ENCODE assay signal across 8 cellular contexts in genomic region chr4:15653864-15654391, GRCh38. TPM values are rescaled to one million over a fixed set of nuclear protein-coding genes. Genes with fewer than 3 reads are reported as not detected.
DNase-seq lines count a peak whose midpoint lies in the region; ATAC-seq, FAIRE-seq and TF ChIP-seq lines count a peak whose summit lies in the region.

No MANE protein-coding gene starts in this region.

- no peak overlapping the region for H2AFZ ChIP-seq in H1 (ENCODE audit: low read length)

- no peak for FAIRE-seq in H1 (lab: Jason Lieb, UNC)

- no peak overlapping the region for H2AK5ac ChIP-seq in H1 (ENCODE audit: low read depth, low read length)

- H2BK20ac ChIP-seq in H1 (ENCODE audit: low read length): no peak overlapping the region

- no peak for TF ChIP-seq CTCF in H1 (IDR thresholded peaks at IDR 0.05; ENCODE audit: control extremely low read depth in 1 of 3, insufficient read depth in 1 of 3, low read depth in 1 of 3, low read length in 3 of 3)
- TF ChIP-seq CTCF in uterus (IDR thresholded peaks at IDR 0.05): no peak

- intact Hi-C loops in activated naive CD4-positive, alpha-beta T cell treated with anti-CD3 and anti-CD28 coated beads for 36 hours (cut with micrococcal nuclease): loop anchor here (2.0 to 10.0 kb wide), 6 partner anchors 117 to 1999 kb away; no protein-coding TSS in a partner anchor
- intact Hi-C loops in uterus (cut with DNase I; ENCODE audit: low total_unique reads): no loop called here

- peak overlapping the region; percentile 28 for H4K5ac ChIP-seq in H1 (ENCODE audit: insufficient read length, low read depth, low read length)

- no peak overlapping the region for H3K56ac ChIP-seq in H1 (replicated peaks; ENCODE audit: insufficient read length, low read depth, low read length)

- H3K9me3 Mint-ChIP-seq in activated naive CD4-positive, alpha-beta T cell treated with anti-CD3 and anti-CD28 coated beads for 36 hours: no peaks in the 10 kb centered on the region

- H3K4me1 Mint-ChIP-seq in activated naive CD4-positive, alpha-beta T cell treated with anti-CD3 and anti-CD28 coated beads for 36 hours (ENCODE audit: low read depth): peaks cover 68% of the 10 kb centered on the region

- H3K14ac ChIP-seq in H1 (ENCODE audit: insufficient read length): no peak overlapping the region

- H3K9me3 ChIP-seq in SJCRH30 (replicated peaks): no peaks in the 10 kb centered on the region
- H3K9me3 ChIP-seq in H1 (ENCODE audit: insufficient read depth in 2 of 2, low read depth in 1 of 2, low read length in 1 of 2): no peaks in the 10 kb centered on the region
- no peaks in the 10 kb centered on the region for H3K9me3 ChIP-seq in uterus

- no peak for TF ChIP-seq RAD21 in H1 (IDR thresholded peaks at IDR 0.05 in 1 of 2, conservative IDR thresholded peaks at IDR 0.05 in 1 of 2; ENCODE audit: low read depth in 2 of 2, low read length in 2 of 2)

- no peak overlapping the region for H2BK5ac ChIP-seq in H1 (ENCODE audit: low read depth, low read length)

- H3K79me2 ChIP-seq in H1 (ENCODE audit: control insufficient read depth in 1 of 2, insufficient read depth in 2 of 2, low read length in 2 of 2): peaks cover 0 to 53% of the 10 kb centered on the region in 2 experiments; a peak in 2 of 4 replicates

- H3K36me3 ChIP-seq in SJCRH30 (no peaks in the 10 kb centered on the region), H1 (ENCODE audit: control insufficient read depth in 2 of 4, insufficient read depth in 4 of 4, low read length in 3 of 4) (no peaks in the 10 kb centered on the region; a peak in 1 of 8 replicates), uterus (no peaks in the 10 kb centered on the region)

- peak overlapping the region; percentile 99 for H3K4me3 Mint-ChIP-seq in activated naive CD4-positive, alpha-beta T cell treated with anti-CD3 and anti-CD28 coated beads for 36 hours

- H3K4me2 ChIP-seq in H1 (ENCODE audit: insufficient read depth in 1 of 2, low read depth in 2 of 2, low read length in 2 of 2): peak overlapping the region; percentile 84 to 95

- WGBS in H1 (ENCODE audit: extremely low coverage in 1 of 2, insufficient coverage in 1 of 2, insufficient read length in 1 of 2, insufficient replicate concordance in 2 of 2, low coverage in 1 of 2, low lambda C conversion rate in 2 of 2, missing lambda C conversion rate in 1 of 2), 2 experiments: 16% methylated on average over 4 of the region's 4 CpGs; no CpG with 5 or more reads in 1 of the 2 experiments

- H3K79me1 ChIP-seq in H1 (ENCODE audit: low read depth, low read length): no peaks in the 10 kb centered on the region

- H3K27me3 ChIP-seq in SJCRH30: no peaks in the 10 kb centered on the region
- H3K27me3 ChIP-seq in H1 (replicated peaks in 1 of 4; ENCODE audit: control insufficient read depth in 3 of 4, extremely low read depth in 1 of 4, insufficient read depth in 3 of 4, low read length in 3 of 4): no peaks in the 10 kb centered on the region
- no peaks in the 10 kb centered on the region for H3K27me3 ChIP-seq in uterus

- no peak for TF ChIP-seq POLR2A in H1 (IDR thresholded peaks at IDR 0.05; ENCODE audit: control extremely low read depth in 1 of 2, low read depth in 2 of 2, low read length in 2 of 2)
- TF ChIP-seq POLR2A in uterus (IDR thresholded peaks at IDR 0.05): no peak

- no peak overlapping the region for H2BK12ac ChIP-seq in H1 (ENCODE audit: low read depth, low read length)

- H3K23me2 ChIP-seq in H1 (ENCODE audit: low read depth, low read length): peaks cover 7% of the 10 kb centered on the region

- peak; percentile 22 for ATAC-seq in HG03280 (IDR thresholded peaks at IDR 0.05; ENCODE audit: unreplicated experiment)
- no peak for ATAC-seq in HG02763 (IDR thresholded peaks at IDR 0.05; ENCODE audit: unreplicated experiment)

- H3K4me3 ChIP-seq in SJCRH30: peak overlapping the region; percentile 98
- H3K4me3 ChIP-seq in H1 (ENCODE audit: extremely low read depth in 1 of 4, insufficient read depth in 2 of 4, low read depth in 3 of 4, low read length in 4 of 4): peak overlapping the region; percentile 82 to 88 (median 86)
- peak overlapping the region; percentile 49 to 84 for H3K4me3 ChIP-seq in uterus

- no peak overlapping the region for H4K8ac ChIP-seq in H1 (ENCODE audit: extremely low read depth, insufficient read depth, low read length)

- H3K4me1 ChIP-seq in SJCRH30 (peaks cover 23% of the 10 kb centered on the region), H1 (replicated peaks in 1 of 4; ENCODE audit: control insufficient read depth in 3 of 4, insufficient read depth in 4 of 4, low read length in 3 of 4) (peaks cover 2 to 11% (median 5%) of the 10 kb centered on the region in 4 experiments; a peak in 5 of 7 replicates), uterus (peaks cover 0 to 1% of the 10 kb centered on the region in 2 donors)

- no peaks in the 10 kb centered on the region for H3K27me3 Mint-ChIP-seq in activated naive CD4-positive, alpha-beta T cell treated with anti-CD3 and anti-CD28 coated beads for 36 hours (ENCODE audit: low read depth)

- POLR2A ChIA-PET in H1 (lab: Charles Lee; ENCODE audit: partially characterized antibody): interaction anchor here (0.8 to 6.9 kb wide), 12 partner anchors 11 to 185 kb away, joined by 3 to 64 read pairs (median 6); partner anchors contain the start of genes CC2D2A and FAM200B

- H3K27ac Mint-ChIP-seq in activated naive CD4-positive, alpha-beta T cell treated with anti-CD3 and anti-CD28 coated beads for 36 hours: peak overlapping the region; percentile 96

- no peak overlapping the region for H2BK15ac ChIP-seq in H1 (ENCODE audit: low read length)

- no peak overlapping the region for H4K91ac ChIP-seq in H1 (replicated peaks; ENCODE audit: insufficient read length, low read length)

- CTCF ChIA-PET in activated naive CD4-positive, alpha-beta T cell treated with anti-CD3 and anti-CD28 coated beads for 36 hours (lab: Charles Lee): interaction anchor here (0.7 to 1.6 kb wide), 8 partner anchors 8 to 193 kb away, joined by 3 to 4 read pairs (median 3); no protein-coding TSS in a partner anchor
- CTCF ChIA-PET in H1 (lab: Charles Lee; ENCODE audit: partially characterized antibody): interaction anchor here (1.0 to 2.4 kb wide), 8 partner anchors 8 to 302 kb away, joined by 3 to 7 read pairs (median 4); no protein-coding TSS in a partner anchor

- H2BK120ac ChIP-seq in H1 (replicated peaks; ENCODE audit: low read depth, low read length): no peak overlapping the region

- H4K20me1 ChIP-seq in H1 (replicated peaks in 1 of 2; ENCODE audit: control insufficient read depth in 1 of 2, insufficient read depth in 2 of 2, low read length in 2 of 2): no peaks in the 10 kb centered on the region

- H3K27ac ChIP-seq in SJCRH30: peak overlapping the region; percentile 99
- H3K27ac ChIP-seq in H1 (ENCODE audit: low read depth, low read length): 0 out of 2 replicates have a peak overlapping the region, but pooled peaks have one; percentile 76
- H3K27ac ChIP-seq in uterus: peak overlapping the region; percentile 95 to 100

- no peak overlapping the region for H3K18ac ChIP-seq in H1 (ENCODE audit: extremely low read depth, low read length)

- TF ChIP-seq EP300 in H1 (IDR thresholded peaks at IDR 0.05; ENCODE audit: borderline replicate concordance in 1 of 2, low read depth in 2 of 2, low read length in 2 of 2): no peak

- peaks cover 3% of the 10 kb centered on the region for H3K36me3 Mint-ChIP-seq in activated naive CD4-positive, alpha-beta T cell treated with anti-CD3 and anti-CD28 coated beads for 36 hours (ENCODE audit: low read depth)

- H3K4ac ChIP-seq in H1 (replicated peaks; ENCODE audit: insufficient read length, low read depth, low read length): no peak overlapping the region

- peak overlapping the region; percentile 59 to 99 (median 78); a peak in 6 of 7 replicates for H3K9ac ChIP-seq in H1 (replicated peaks in 1 of 4; ENCODE audit: extremely low read depth in 1 of 4, low read depth in 3 of 4, low read length in 3 of 4)

- peak; percentile 15 for DNase-seq in activated naive CD4-positive, alpha-beta T cell treated with anti-CD3 and anti-CD28 coated beads for 36 hours
- no peak for DNase-seq in activated naive CD4-positive, alpha-beta T cell (lab: John Stamatoyannopoulos, UW)
- peak; percentile 44 to 64 for DNase-seq in SJCRH30
- no peak for DNase-seq in H1 (ENCODE audit: low read depth in 1 of 2, low spot score in 2 of 2)
- DNase-seq in midbrain (lab: John Stamatoyannopoulos, UW): peak; percentile 65
- DNase-seq in uterus: no peak

- peak overlapping the region; percentile 77 for H3K23ac ChIP-seq in H1 (ENCODE audit: insufficient read length)

RNA-seq across cellular contexts. Expression of gene FBXL5, which starts 1.2 kb away (rescaled TPM):
- 10 to 100 TPM; 30.8 to 31.0 TPM for total RNA-seq in activated naive CD4-positive, alpha-beta T cell treated with anti-CD3 and anti-CD28 coated beads for 36 hours
- 59.1 and 69.7 TPM in 2 replicates for total RNA-seq in SJCRH30 (2014; rRNA removed; shearing (Covaris generic))
- 62.7 and 62.8 TPM in 2 replicates for total RNA-seq in H1 (2021; fragmentation: NEBNext Ultra II Directional; extraction: Animal tissue kit (Norgen Biotek cat#: 25700))
- polyA plus RNA-seq in H1 (2011; rRNA removed): 26.5 and 34.6 TPM in 2 replicates
- polyA plus RNA-seq in H1 (2011; cell fraction: cytosol; rRNA removed): 37.0 TPM
- polyA plus RNA-seq in H1 (2011; cell fraction: nucleus; rRNA removed): 18.9 TPM
- polyA plus RNA-seq in H1 (2012, experiment 1 of 2): 33.3 to 44.9 TPM (median 40.0 TPM) in 4 replicates
- 3.5 TPM for polyA plus RNA-seq in H1 (2012, experiment 2 of 2)
- polyA plus RNA-seq in H1 (2013, experiment 1 of 2): 25.0 TPM
- polyA plus RNA-seq in H1 (2013, experiment 2 of 2): 24.1 TPM
- polyA minus RNA-seq in H1 (2011; rRNA and poly(A)+ RNA removed): 52.5 and 53.5 TPM in 2 replicates
- polyA minus RNA-seq in H1 (2011; cell fraction: cytosol; rRNA and poly(A)+ RNA removed): 43.4 TPM
- polyA minus RNA-seq in H1 (2011; cell fraction: nucleus; rRNA and poly(A)+ RNA removed): 117 TPM
- total RNA-seq in uterus: 100 to 1,000 TPM in 3 of 4 donors, 10 to 100 TPM in 1; 69.7 to 261 (median 136) TPM

RNA-seq across cellular contexts. Expression of gene FAM200B, which starts 27.7 kb away (rescaled TPM):
- 1 to 10 TPM; 8.0 to 9.1 TPM for total RNA-seq in activated naive CD4-positive, alpha-beta T cell treated with anti-CD3 and anti-CD28 coated beads for 36 hours
- 70.3 TPM in 2 replicates for total RNA-seq in SJCRH30 (2014; rRNA removed; shearing (Covaris generic))
- total RNA-seq in H1 (2021; fragmentation: NEBNext Ultra II Directional; extraction: Animal tissue kit (Norgen Biotek cat#: 25700)): 21.9 and 23.7 TPM in 2 replicates
- 10.7 and 11.9 TPM in 2 replicates for polyA plus RNA-seq in H1 (2011; rRNA removed)
- 16.0 TPM for polyA plus RNA-seq in H1 (2011; cell fraction: cytosol; rRNA removed)
- 10.3 TPM for polyA plus RNA-seq in H1 (2011; cell fraction: nucleus; rRNA removed)
- polyA plus RNA-seq in H1 (2012, experiment 1 of 2): 15.2 to 33.0 TPM (median 21.7 TPM) in 4 replicates
- 11.6 TPM for polyA plus RNA-seq in H1 (2012, experiment 2 of 2)
- polyA plus RNA-seq in H1 (2013, experiment 1 of 2): 45.1 TPM
- 44.9 TPM for polyA plus RNA-seq in H1 (2013, experiment 2 of 2)
- polyA minus RNA-seq in H1 (2011; rRNA and poly(A)+ RNA removed): 2.7 and 7.3 TPM in 2 replicates
- polyA minus RNA-seq in H1 (2011; cell fraction: cytosol; rRNA and poly(A)+ RNA removed): 8.1 TPM
- 14.7 TPM for polyA minus RNA-seq in H1 (2011; cell fraction: nucleus; rRNA and poly(A)+ RNA removed)
- total RNA-seq in uterus: 100 to 1,000 TPM in 1 of 4 donors, 10 to 100 TPM in 3; 41.7 to 104 (median 54.8) TPM

RNA-seq across cellular contexts. Expression of gene BST1, which starts 48.9 kb away (rescaled TPM):
- under 1 TPM; 0.74 to 0.96 TPM for total RNA-seq in activated naive CD4-positive, alpha-beta T cell treated with anti-CD3 and anti-CD28 coated beads for 36 hours
- 0.81 and 1.0 TPM in 2 replicates for total RNA-seq in SJCRH30 (2014; rRNA removed; shearing (Covaris generic))
- 0.52 TPM in 1 of 2 replicates, not detected in the other for total RNA-seq in H1 (2021; fragmentation: NEBNext Ultra II Directional; extraction: Animal tissue kit (Norgen Biotek cat#: 25700))
- 0.20 and 0.54 TPM in 2 replicates for polyA plus RNA-seq in H1 (2011; rRNA removed)
- polyA plus RNA-seq in H1 (2011; cell fraction: cytosol; rRNA removed): 0.32 TPM
- 0.53 TPM for polyA plus RNA-seq in H1 (2011; cell fraction: nucleus; rRNA removed)
- 0.84 to 1.00 TPM (median 0.87 TPM) in 4 replicates for polyA plus RNA-seq in H1 (2012, experiment 1 of 2)
- polyA plus RNA-seq in H1 (2012, experiment 2 of 2): 0.52 TPM
- polyA plus RNA-seq in H1 (2013, experiment 1 of 2): 0.49 TPM
- 0.39 TPM for polyA plus RNA-seq in H1 (2013, experiment 2 of 2)
- polyA minus RNA-seq in H1 (2011; rRNA and poly(A)+ RNA removed): 0.16 and 0.80 TPM in 2 replicates
- not detected for polyA minus RNA-seq in H1 (2011; cell fraction: cytosol; rRNA and poly(A)+ RNA removed)
- polyA minus RNA-seq in H1 (2011; cell fraction: nucleus; rRNA and poly(A)+ RNA removed): not detected
- total RNA-seq in uterus: 10 to 100 TPM in 1 of 4 donors, 1 to 10 TPM in 2, not detected in 1; 1.5 to 11.4 (median 7.7) TPM

Comparison
In these comparisons a context has a peak if more than half of its experiments do, and no peak if none do; other contexts are left out.
1. DNase-seq: peak in activated naive CD4-positive, alpha-beta T cell treated with anti-CD3 and anti-CD28 coated beads for 36 hours (single experiment), SJCRH30 (2 of 2) and midbrain (single experiment); none in activated naive CD4-positive, alpha-beta T cell (0 of 4), H1 (0 of 2) and uterus (0 of 2).
2. Peak in every context shown above with its lines, with median percentiles within 50 percentile points of each other: H3K27ac ChIP-seq and H3K4me3 ChIP-seq.